8 cellular contexts compared by ENCODE assay signal in genomic region chr5:150700600-150701377, GRCh38. TPM values are rescaled to one million over a fixed set of nuclear protein-coding genes. Genes with fewer than 3 reads are reported as not detected.
DNase-seq lines count a peak whose midpoint lies in the region; ATAC-seq lines count a peak whose summit lies in the region.

RBM22 (minus strand) TSS chr5:150701062; CDS start chr5:150700985, 77 bp downstream.

- H3K9me3 ChIP-seq in BLaER1, result no peaks in the 10 kb centered on the region

- H3K9ac ChIP-seq in BLaER1, result peak within 1 kb of the TSS; percentile 98

- H3K36me3 ChIP-seq in BLaER1, result peaks cover 32% of the 10 kb centered on the region

- H3K27ac ChIP-seq in BLaER1, result peak within 1 kb of the TSS; percentile 98

- ATAC-seq in HG03442 (IDR thresholded peaks at IDR 0.05; ENCODE audit: unreplicated experiment), result peak; percentile 93
- peak; percentile 98 for ATAC-seq in left lobe of liver

- peaks cover 19% of the 10 kb centered on the region for H4K20me1 ChIP-seq in BLaER1

- H3K4me3 ChIP-seq in BLaER1, result peak within 1 kb of the TSS; percentile 98

- H3K27me3 ChIP-seq in BLaER1, result no peaks in the 10 kb centered on the region

- H3K4me2 ChIP-seq in BLaER1, result peak within 1 kb of the TSS; percentile 98

- peaks cover 21% of the 10 kb centered on the region for H3K4me1 ChIP-seq in BLaER1

- DNase-seq in GM19238 (ENCODE audit: insufficient read length, low spot score) (peak; percentile 72), NCI-H524 treated with DMSO at 0.1 percent for 48 hours (lab: John Stamatoyannopoulos, UW) (peak; percentile 79), cortex of kidney (lab: John Stamatoyannopoulos, UW) (peak; percentile 29), left lobe of liver (ENCODE audit: low spot score) (peak; percentile 94)
- peak; percentile 94 for DNase-seq in activated CD4-positive, alpha-beta T cell treated with anti-CD3 and anti-CD28 coated beads for 48 hours
- DNase-seq in stimulated activated CD4-positive, alpha-beta T cell treated with anti-CD3 and anti-CD28 coated beads, Interleukin-2, amount 100 ng/mL, for 4 hours (ENCODE audit: low read depth), result peak; percentile 85

RNA-seq across cellular contexts. Expression of gene RBM22, which starts in this region (rescaled TPM):
- 14.1 TPM for total RNA-seq in left lobe of liver

Comparison
In these comparisons a context has a peak if more than half of its experiments do, and no peak if none do; other contexts are left out.
1. Peak in every context shown above with its lines: DNase-seq, ATAC-seq, H3K4me3 ChIP-seq and H3K27ac ChIP-seq.
2. DNase-seq: peak in every context shown above with its lines; median percentile 94 in activated CD4-positive, alpha-beta T cell treated with anti-CD3 and anti-CD28 coated beads for 48 hours; 94 in left lobe of liver; 85 in stimulated activated CD4-positive, alpha-beta T cell treated with anti-CD3 and anti-CD28 coated beads, Interleukin-2, amount 100 ng/mL, for 4 hours; 79 in NCI-H524 treated with DMSO at 0.1 percent for 48 hours; 72 in GM19238; 29 in cortex of kidney.